In genomic region chr15:77021088-77021481, GRCh38 we compare ENCODE assay signal across 15 cellular contexts. TPM values are rescaled to one million over a fixed set of nuclear protein-coding genes. Genes with fewer than 3 reads are reported as not detected.
DNase-seq lines count a peak whose midpoint lies in the region; ATAC-seq and TF ChIP-seq lines count a peak whose summit lies in the region.
"Had no signal": no experiment of that assay in that cellular context is flagged by ENCODE, and none has a peak within 500 bp of the region (broad histone marks: within the 10 kb centered on the region; RNA-seq: fewer than 3 reads in every experiment).

No MANE protein-coding gene starts in this region.

- DNase-seq in CD14-positive monocyte (ENCODE audit: low spot score) (no peak), left ventricle myocardium superior (peak; percentile 45), NCI-H1436 treated with DMSO at 0.1 percent for 48 hours (lab: John Stamatoyannopoulos, UW) (no peak), NOMO-1 (lab: John Stamatoyannopoulos, UW; ENCODE audit: unreplicated experiment in 2 of 2) (no peak)
- peak in 1 of 7 experiments; percentile 14 for DNase-seq in CD8-positive, alpha-beta T cell
- DNase-seq in activated T-helper 1 cell treated with anti-CD3 and anti-CD28 coated beads, Interleukin-12 subunit alpha, Interleukin-12 subunit beta, Interleukin-2, Interleukin-4 antibody, amounts not matched to agents 30 ng/mL and 10 ng/mL and 1 ng/mL, durations not matched to agents 14 hours and 24 hours and 36 hours (ENCODE audit: low spot score): no peak
- DNase-seq: C1 segment of cervical spinal cord; DND-41; erythroblast; GOT3; NCI-H526 treated with DMSO at 0.1 percent for 48 hours; occipital lobe; Peyer's patch; stimulated activated CD4-positive, alpha-beta T cell treated with anti-CD3 and anti-CD28 coated beads, Interleukin-2, amount 100 ng/mL, for 48 hours had no signal

- POLR2A ChIA-PET in CD8-positive, alpha-beta T cell (lab: Charles Lee): interaction anchor here (1.9 to 2.2 kb wide), 2 partner anchors 24 to 26 kb away, joined by 13 to 18 read pairs; partner anchors contain the start of gene PSTPIP1

- peak overlapping the region; percentile 4 for H3K4me3 ChIP-seq in CD8-positive, alpha-beta T cell (ENCODE audit: low read depth, low read length)
- H3K4me3 ChIP-seq: Peyer's patch had no signal

- no peak for TF ChIP-seq CTCF in CD14-positive monocyte (IDR thresholded peaks at IDR 0.05)
- TF ChIP-seq CTCF in CD8-positive, alpha-beta T cell (IDR thresholded peaks at IDR 0.05): no peak

- H3K27me3 ChIP-seq in CD8-positive, alpha-beta T cell (ENCODE audit: insufficient read depth, low read length): no peaks in the 10 kb centered on the region
- H3K27me3 ChIP-seq: Peyer's patch had no signal

- peaks cover 83% of the 10 kb centered on the region for H3K4me1 ChIP-seq in CD8-positive, alpha-beta T cell (ENCODE audit: insufficient read depth, low read length)

- ATAC-seq in CD8-positive, alpha-beta T cell: no peak
- ATAC-seq in left ventricle myocardium superior (peak; percentile 82), HG03196 (IDR thresholded peaks at IDR 0.05; ENCODE audit: unreplicated experiment) (no peak)

- peaks cover 66% of the 10 kb centered on the region for H3K4me1 Mint-ChIP-seq in CD14-positive monocyte
- peaks cover 82% of the 10 kb centered on the region for H3K4me1 Mint-ChIP-seq in CD8-positive, alpha-beta T cell (ENCODE audit: low read depth)
- peaks cover 84% of the 10 kb centered on the region for H3K4me1 Mint-ChIP-seq in activated T-helper 1 cell treated with anti-CD3 and anti-CD28 coated beads, Interleukin-12 subunit alpha, Interleukin-12 subunit beta, Interleukin-2, Interleukin-4 antibody, amounts not matched to agents 30 ng/mL and 10 ng/mL and 1 ng/mL, durations not matched to agents 14 hours and 24 hours and 36 hours (ENCODE audit: low read depth)

- no peaks in the 10 kb centered on the region for H3K9me3 ChIP-seq in CD8-positive, alpha-beta T cell (ENCODE audit: low read length)
- H3K9me3 ChIP-seq: Peyer's patch had no signal

- no peak overlapping the region for H3K4me3 Mint-ChIP-seq in CD14-positive monocyte
- H3K4me3 Mint-ChIP-seq in CD8-positive, alpha-beta T cell: peak overlapping the region; percentile 35
- no peak overlapping the region for H3K4me3 Mint-ChIP-seq in activated T-helper 1 cell treated with anti-CD3 and anti-CD28 coated beads, Interleukin-12 subunit alpha, Interleukin-12 subunit beta, Interleukin-2, Interleukin-4 antibody, amounts not matched to agents 30 ng/mL and 10 ng/mL and 1 ng/mL, durations not matched to agents 14 hours and 24 hours and 36 hours

- H3K36me3 Mint-ChIP-seq in CD14-positive monocyte: peaks cover 66 to 94% of the 10 kb centered on the region in 2 donors
- H3K36me3 Mint-ChIP-seq in CD8-positive, alpha-beta T cell: peaks cover 56% of the 10 kb centered on the region
- peaks cover 58% of the 10 kb centered on the region for H3K36me3 Mint-ChIP-seq in activated T-helper 1 cell treated with anti-CD3 and anti-CD28 coated beads, Interleukin-12 subunit alpha, Interleukin-12 subunit beta, Interleukin-2, Interleukin-4 antibody, amounts not matched to agents 30 ng/mL and 10 ng/mL and 1 ng/mL, durations not matched to agents 14 hours and 24 hours and 36 hours (ENCODE audit: low read depth)

- no peak overlapping the region for H3K27ac ChIP-seq in CD8-positive, alpha-beta T cell (ENCODE audit: low read depth, low read length)

- intact Hi-C loops in CD14-positive monocyte (cut with micrococcal nuclease): loop anchor here (5.0 to 10.0 kb wide), 2 partner anchors 49 to 474 kb away; no protein-coding TSS in a partner anchor
- intact Hi-C loops in CD8-positive, alpha-beta T cell (cut with DNase I, micrococcal nuclease): loop anchor here (5.0 kb wide), 2 partner anchors 51 to 476 kb away; partner anchors contain the start of gene TSPAN3 (in 1 of the 2)
- intact Hi-C loops in activated T-helper 1 cell treated with anti-CD3 and anti-CD28 coated beads, Interleukin-12 subunit alpha, Interleukin-12 subunit beta, Interleukin-2, Interleukin-4 antibody, amounts not matched to agents 30 ng/mL and 10 ng/mL and 1 ng/mL, durations not matched to agents 14 hours and 24 hours and 36 hours (cut with micrococcal nuclease): loop anchor here (2.0 kb wide), 1 partner anchor 18 kb away; no protein-coding TSS in a partner anchor
- intact Hi-C loops in left ventricle myocardium superior (cut with micrococcal nuclease): no loop called here

- H3K36me3 ChIP-seq in CD8-positive, alpha-beta T cell (ENCODE audit: insufficient read depth, low read length): peaks cover 18% of the 10 kb centered on the region
- H3K36me3 ChIP-seq: Peyer's patch had no signal

- no peaks in the 10 kb centered on the region for H3K27me3 Mint-ChIP-seq in CD14-positive monocyte (ENCODE audit: low read depth in 3 of 3)
- H3K27me3 Mint-ChIP-seq in CD8-positive, alpha-beta T cell (ENCODE audit: low read depth): no peaks in the 10 kb centered on the region
- H3K27me3 Mint-ChIP-seq in activated T-helper 1 cell treated with anti-CD3 and anti-CD28 coated beads, Interleukin-12 subunit alpha, Interleukin-12 subunit beta, Interleukin-2, Interleukin-4 antibody, amounts not matched to agents 30 ng/mL and 10 ng/mL and 1 ng/mL, durations not matched to agents 14 hours and 24 hours and 36 hours (ENCODE audit: insufficient read depth): no peaks in the 10 kb centered on the region

- peaks cover 0 to 2% (median 0%) of the 10 kb centered on the region in 7 donors for H3K9me3 Mint-ChIP-seq in CD14-positive monocyte
- no peaks in the 10 kb centered on the region for H3K9me3 Mint-ChIP-seq in CD8-positive, alpha-beta T cell
- H3K9me3 Mint-ChIP-seq in activated T-helper 1 cell treated with anti-CD3 and anti-CD28 coated beads, Interleukin-12 subunit alpha, Interleukin-12 subunit beta, Interleukin-2, Interleukin-4 antibody, amounts not matched to agents 30 ng/mL and 10 ng/mL and 1 ng/mL, durations not matched to agents 14 hours and 24 hours and 36 hours: no peaks in the 10 kb centered on the region

- CTCF ChIA-PET in CD8-positive, alpha-beta T cell (lab: Charles Lee): interaction anchor here (1.0 to 7.2 kb wide), 2 partner anchors 14 to 25 kb away, joined by 3 to 61 read pairs; partner anchors contain the start of gene PSTPIP1

- H3K27ac Mint-ChIP-seq in CD14-positive monocyte: peak overlapping the region in 6 of 7 donors; percentile 30 to 94 (median 72)
- H3K27ac Mint-ChIP-seq in CD8-positive, alpha-beta T cell: peak overlapping the region; percentile 93
- peak overlapping the region; percentile 98 for H3K27ac Mint-ChIP-seq in activated T-helper 1 cell treated with anti-CD3 and anti-CD28 coated beads, Interleukin-12 subunit alpha, Interleukin-12 subunit beta, Interleukin-2, Interleukin-4 antibody, amounts not matched to agents 30 ng/mL and 10 ng/mL and 1 ng/mL, durations not matched to agents 14 hours and 24 hours and 36 hours

RNA-seq across cellular contexts. Expression of gene PSTPIP1, which starts 26.2 kb away (rescaled TPM):
- 10 to 100 TPM; 85.9 to 86.8 TPM for polyA plus RNA-seq in CD14-positive monocyte
- total RNA-seq in CD8-positive, alpha-beta T cell: 10 to 100 TPM; 86.7 to 88.0 TPM
- total RNA-seq in activated T-helper 1 cell treated with anti-CD3 and anti-CD28 coated beads, Interleukin-12 subunit alpha, Interleukin-12 subunit beta, Interleukin-2, Interleukin-4 antibody, amounts not matched to agents 30 ng/mL and 10 ng/mL and 1 ng/mL, durations not matched to agents 14 hours and 24 hours and 36 hours: 218 and 226 TPM in 2 replicates
- 2.4 TPM for total RNA-seq in left ventricle myocardium superior

RNA-seq across cellular contexts. Expression of gene TSPAN3, which starts 49.8 kb away (rescaled TPM):
- 10 to 100 TPM; 53.2 to 68.0 TPM for polyA plus RNA-seq in CD14-positive monocyte
- 10 to 100 TPM; 21.4 to 22.7 TPM for total RNA-seq in CD8-positive, alpha-beta T cell
- 41.5 and 41.6 TPM in 2 replicates for total RNA-seq in activated T-helper 1 cell treated with anti-CD3 and anti-CD28 coated beads, Interleukin-12 subunit alpha, Interleukin-12 subunit beta, Interleukin-2, Interleukin-4 antibody, amounts not matched to agents 30 ng/mL and 10 ng/mL and 1 ng/mL, durations not matched to agents 14 hours and 24 hours and 36 hours
- total RNA-seq in left ventricle myocardium superior: 97.1 TPM

Comparison
In these comparisons a context has a peak if more than half of its experiments do, and no peak if none do; other contexts are left out.
1. RNA of gene PSTPIP1, which starts 26.2 kb away (total RNA-seq): 218 to 226 TPM in activated T-helper 1 cell treated with anti-CD3 and anti-CD28 coated beads, Interleukin-12 subunit alpha, Interleukin-12 subunit beta, Interleukin-2, Interleukin-4 antibody, amounts not matched to agents 30 ng/mL and 10 ng/mL and 1 ng/mL, durations not matched to agents 14 hours and 24 hours and 36 hours and 86.7 to 88.0 TPM in CD8-positive, alpha-beta T cell; 2.4 TPM in left ventricle myocardium superior (single experiment); every median in the first group is over 10 times any median in the second.
2. Peak in every context shown above with its lines, with median percentiles within 50 percentile points of each other: H3K27ac Mint-ChIP-seq.